In genomic region chr11:126311464-126312291, GRCh38 we compare ENCODE assay signal across 1 cellular context.
TF ChIP-seq lines count a peak whose summit lies in the region.

No MANE protein-coding gene starts in this region.

TF ChIP-seq in SK-N-SH, 30 proteins besides CTCF, POLR2A, EP300 and RAD21 (continued from another document):
- no peak for TF ChIP-seq USF1 (IDR thresholded peaks at IDR 0.05; ENCODE audit: borderline replicate concordance, low read depth)
- no peak for TF ChIP-seq ELF1 (IDR thresholded peaks at IDR 0.05)
- TF ChIP-seq MAX (IDR thresholded peaks at IDR 0.05; ENCODE audit: low read depth), result no peak
- no peak for TF ChIP-seq PBX3 (IDR thresholded peaks at IDR 0.05)
- TF ChIP-seq SMC3 (IDR thresholded peaks at IDR 0.05; ENCODE audit: low read depth, low read length), result no peak
